ENCODE assay signal across 1 cellular context in the genomic region with DNA sequence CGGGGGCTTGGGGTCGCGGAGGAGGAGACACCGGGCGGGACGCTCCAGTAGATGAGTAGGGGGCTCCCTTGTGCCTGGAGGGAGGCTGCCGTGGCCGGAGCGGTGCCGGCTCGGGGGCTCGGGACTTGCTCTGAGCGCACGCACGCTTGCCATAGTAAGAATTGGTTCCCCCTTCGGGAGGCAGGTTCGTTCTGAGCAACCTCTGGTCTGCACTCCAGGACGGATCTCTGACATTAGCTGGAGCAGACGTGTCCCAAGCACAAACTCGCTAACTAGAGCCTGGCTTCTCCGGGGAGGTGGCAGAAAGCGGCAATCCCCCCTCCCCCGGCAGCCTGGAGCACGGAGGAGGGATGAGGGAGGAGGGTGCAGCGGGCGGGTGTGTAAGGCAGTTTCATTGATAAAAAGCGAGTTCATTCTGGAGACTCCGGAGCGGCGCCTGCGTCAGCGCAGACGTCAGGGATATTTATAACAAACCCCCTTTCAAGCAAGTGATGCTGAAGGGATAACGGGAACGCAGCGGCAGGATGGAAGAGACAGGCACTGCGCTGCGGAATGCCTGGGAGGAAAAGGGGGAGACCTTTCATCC.
TF ChIP-seq lines count a peak whose summit lies in the region.

No MANE protein-coding gene starts in this region.

TF ChIP-seq in HCT116, 20 proteins besides CTCF, POLR2A, EP300 and RAD21:
- TF ChIP-seq ZFX (IDR thresholded peaks at IDR 0.05) (no peak), SIN3A (IDR thresholded peaks at IDR 0.05; ENCODE audit: low read depth) (no peak), POLR2AphosphoS5 (IDR thresholded peaks at IDR 0.05; ENCODE audit: low read depth, low read length) (no peak), ELF1 (IDR thresholded peaks at IDR 0.05; ENCODE audit: borderline replicate concordance, low read depth) (no peak), TCF7L2 (IDR thresholded peaks at IDR 0.05; ENCODE audit: borderline replicate concordance, extremely low read depth, insufficient read depth, insufficient read length) (no peak), SP1 (IDR thresholded peaks at IDR 0.05; ENCODE audit: low read depth) (no peak), EZH2 (IDR thresholded peaks at IDR 0.05) (no peak), FOSL1 (IDR thresholded peaks at IDR 0.05; ENCODE audit: low read depth) (no peak), EZH2phosphoT487 (IDR thresholded peaks at IDR 0.05; ENCODE audit: borderline replicate concordance) (no peak), EGR1 (IDR thresholded peaks at IDR 0.05; ENCODE audit: low read depth) (no peak), CEBPB (IDR thresholded peaks at IDR 0.05; ENCODE audit: low read depth) (no peak), ZNF274 (IDR thresholded peaks at IDR 0.05; ENCODE audit: low read depth, low read length) (no peak), CBX3 (IDR thresholded peaks at IDR 0.05; ENCODE audit: low read depth) (no peak), REST (IDR thresholded peaks at IDR 0.05; ENCODE audit: low read depth) (no peak), SRF (IDR thresholded peaks at IDR 0.05; ENCODE audit: low read depth) (no peak), JUND (IDR thresholded peaks at IDR 0.05) (no peak), YY1 (IDR thresholded peaks at IDR 0.05; ENCODE audit: extremely low read depth, insufficient replicate concordance, low read depth, low read length) (no peak)
- TF ChIP-seq, protein P1, sequence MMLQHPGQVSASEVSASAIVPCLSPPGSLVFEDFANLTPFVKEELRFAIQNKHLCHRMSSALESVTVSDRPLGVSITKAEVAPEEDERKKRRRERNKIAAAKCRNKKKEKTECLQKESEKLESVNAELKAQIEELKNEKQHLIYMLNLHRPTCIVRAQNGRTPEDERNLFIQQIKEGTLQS (IDR thresholded peaks at IDR 0.05): no peak
- TF ChIP-seq, protein P2, sequence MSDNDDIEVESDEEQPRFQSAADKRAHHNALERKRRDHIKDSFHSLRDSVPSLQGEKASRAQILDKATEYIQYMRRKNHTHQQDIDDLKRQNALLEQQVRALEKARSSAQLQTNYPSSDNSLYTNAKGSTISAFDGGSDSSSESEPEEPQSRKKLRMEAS (IDR thresholded peaks at IDR 0.05): no peak
- TF ChIP-seq, protein P3, sequence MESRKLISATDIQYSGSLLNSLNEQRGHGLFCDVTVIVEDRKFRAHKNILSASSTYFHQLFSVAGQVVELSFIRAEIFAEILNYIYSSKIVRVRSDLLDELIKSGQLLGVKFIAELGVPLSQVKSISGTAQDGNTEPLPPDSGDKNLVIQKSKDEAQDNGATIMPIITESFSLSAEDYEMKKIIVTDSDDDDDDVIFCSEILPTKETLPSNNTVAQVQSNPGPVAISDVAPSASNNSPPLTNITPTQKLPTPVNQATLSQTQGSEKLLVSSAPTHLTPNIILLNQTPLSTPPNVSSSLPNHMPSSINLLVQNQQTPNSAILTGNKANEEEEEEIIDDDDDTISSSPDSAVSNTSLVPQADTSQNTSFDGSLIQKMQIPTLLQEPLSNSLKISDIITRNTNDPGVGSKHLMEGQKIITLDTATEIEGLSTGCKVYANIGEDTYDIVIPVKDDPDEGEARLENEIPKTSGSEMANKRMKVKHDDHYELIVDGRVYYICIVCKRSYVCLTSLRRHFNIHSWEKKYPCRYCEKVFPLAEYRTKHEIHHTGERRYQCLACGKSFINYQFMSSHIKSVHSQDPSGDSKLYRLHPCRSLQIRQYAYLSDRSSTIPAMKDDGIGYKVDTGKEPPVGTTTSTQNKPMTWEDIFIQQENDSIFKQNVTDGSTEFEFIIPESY (IDR thresholded peaks at IDR 0.05; ENCODE audit: extremely low read depth, insufficient replicate concordance, low read length): no peak
